1 cellular context compared by ENCODE assay signal in genomic region chr6:138971601-138972000, GRCh38.
TF ChIP-seq lines count a peak whose summit lies in the region.

No MANE protein-coding gene starts in this region.

TF ChIP-seq in H1, 55 proteins besides CTCF, POLR2A, EP300 and RAD21:
- TF ChIP-seq, protein P1, sequence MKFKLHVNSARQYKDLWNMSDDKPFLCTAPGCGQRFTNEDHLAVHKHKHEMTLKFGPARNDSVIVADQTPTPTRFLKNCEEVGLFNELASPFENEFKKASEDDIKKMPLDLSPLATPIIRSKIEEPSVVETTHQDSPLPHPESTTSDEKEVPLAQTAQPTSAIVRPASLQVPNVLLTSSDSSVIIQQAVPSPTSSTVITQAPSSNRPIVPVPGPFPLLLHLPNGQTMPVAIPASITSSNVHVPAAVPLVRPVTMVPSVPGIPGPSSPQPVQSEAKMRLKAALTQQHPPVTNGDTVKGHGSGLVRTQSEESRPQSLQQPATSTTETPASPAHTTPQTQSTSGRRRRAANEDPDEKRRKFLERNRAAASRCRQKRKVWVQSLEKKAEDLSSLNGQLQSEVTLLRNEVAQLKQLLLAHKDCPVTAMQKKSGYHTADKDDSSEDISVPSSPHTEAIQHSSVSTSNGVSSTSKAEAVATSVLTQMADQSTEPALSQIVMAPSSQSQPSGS (IDR thresholded peaks at IDR 0.05; ENCODE audit: low read length), result no peak
